Comparison of ENCODE assay signal across 8 cellular contexts in the genomic region with DNA sequence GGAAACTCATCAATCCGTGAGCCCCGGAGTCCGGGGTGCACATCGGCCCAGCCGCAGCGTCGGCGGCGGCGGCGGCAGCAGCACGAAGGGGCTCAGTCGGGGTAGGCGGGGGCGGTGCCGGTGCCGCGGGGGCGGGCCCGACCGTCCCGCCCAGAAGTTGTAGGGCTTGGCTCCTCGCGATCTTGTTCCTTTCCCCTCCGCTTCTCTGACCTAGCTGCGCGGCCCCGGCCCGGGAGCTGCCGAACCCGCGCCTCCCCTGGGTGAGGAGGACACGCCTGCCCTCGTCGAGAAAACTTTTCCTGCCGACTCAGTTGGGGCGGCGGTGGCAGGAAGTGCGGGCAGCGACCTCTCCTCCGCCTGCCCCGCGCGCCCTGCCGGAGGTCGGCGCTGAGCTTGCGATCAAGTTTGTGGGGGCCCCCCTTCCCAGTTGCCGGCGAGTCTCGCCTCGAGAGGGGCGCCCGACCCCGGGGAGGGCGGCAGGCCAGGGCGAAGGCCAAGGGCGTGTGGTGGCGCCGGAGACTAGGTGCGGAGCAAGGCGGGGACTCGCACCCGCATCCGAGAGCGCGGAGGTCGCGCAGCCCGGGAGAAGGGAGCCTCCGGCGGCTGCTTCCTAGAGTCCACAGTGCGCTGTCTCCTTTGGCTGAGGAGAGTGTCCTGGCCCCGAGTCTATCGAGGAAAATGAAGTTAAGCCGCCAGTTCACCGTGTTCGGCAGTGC. TPM values are rescaled to one million over a fixed set of nuclear protein-coding genes. Genes with fewer than 3 reads are reported as not detected.
DNase-seq lines count a peak whose midpoint lies in the region; ATAC-seq and TF ChIP-seq lines count a peak whose summit lies in the region.

A gene (plus strand): TSS at position 188 of the 716 bp plus-strand sequence. CDS start 491 bp downstream, at position 679.

- intact Hi-C loops in esophagus muscularis mucosa (cut with DNase I) = loop anchor here (10.0 kb wide), 2 partner anchors 215 to 935 kb away; no protein-coding TSS in a partner anchor

- H3K27me3 ChIP-seq in esophagus muscularis mucosa = no peaks in the 10 kb centered on the region

- no peaks in the 10 kb centered on the region for H3K27me3 Mint-ChIP-seq in naive B cell
- peaks cover 0 to 3% of the 10 kb centered on the region in 2 donors for H3K27me3 Mint-ChIP-seq in stimulated activated naive B cell treated with anti-CD40 and anti-IgM and Interleukin-4, amounts not matched to agents 10 μg/mL and 1 μg/mL and 100 μg/mL, for 72 hours

- ATAC-seq in GM19397 (IDR thresholded peaks at IDR 0.05; ENCODE audit: unreplicated experiment) (peak; percentile 59), HG03558 (IDR thresholded peaks at IDR 0.05; ENCODE audit: extremely low read depth, unreplicated experiment) (peak; percentile 24), naive B cell (ENCODE audit: low read depth in 2 of 2) (peak; percentile 67)
- peak; percentile 59 to 68 for ATAC-seq in stimulated activated naive B cell treated with anti-CD40 and anti-IgM and Interleukin-4, amounts not matched to agents 10 μg/mL and 1 μg/mL and 100 μg/mL, for 72 hours (replicated peaks)

- no peaks in the 10 kb centered on the region for H3K36me3 Mint-ChIP-seq in naive B cell
- peaks cover 11 to 21% of the 10 kb centered on the region in 2 donors for H3K36me3 Mint-ChIP-seq in stimulated activated naive B cell treated with anti-CD40 and anti-IgM and Interleukin-4, amounts not matched to agents 10 μg/mL and 1 μg/mL and 100 μg/mL, for 72 hours

- no peak for TF ChIP-seq EP300 in esophagus muscularis mucosa (IDR thresholded peaks at IDR 0.05)

- no peak for TF ChIP-seq POLR2A in esophagus muscularis mucosa (IDR thresholded peaks at IDR 0.05; ENCODE audit: low read depth)

- H3K9me3 Mint-ChIP-seq in naive B cell = peaks cover 0 to 14% (median 9%) of the 10 kb centered on the region in 7 donors
- no peaks in the 10 kb centered on the region for H3K9me3 Mint-ChIP-seq in stimulated activated naive B cell treated with anti-CD40 and anti-IgM and Interleukin-4, amounts not matched to agents 10 μg/mL and 1 μg/mL and 100 μg/mL, for 72 hours

- no peaks in the 10 kb centered on the region for H3K36me3 ChIP-seq in esophagus muscularis mucosa

- peaks cover 0 to 8% (median 2%) of the 10 kb centered on the region in 4 donors for H3K9me3 ChIP-seq in esophagus muscularis mucosa

- H3K27ac ChIP-seq in esophagus muscularis mucosa (replicated peaks in 1 of 4) = peak within 1 kb of the TSS; percentile 94 to 98 (median 97)

- H3K4me1 ChIP-seq in esophagus muscularis mucosa = peaks cover 27 to 38% (median 37%) of the 10 kb centered on the region in 4 donors

- peak; percentile 83 for DNase-seq in CD1c-positive myeloid dendritic cell (ENCODE audit: extremely low spot score)
- peak; percentile 84 for DNase-seq in OCI-M1 (lab: John Stamatoyannopoulos, UW)
- DNase-seq in activated T-cell treated with anti-CD3 and anti-CD28 coated beads, Interleukin-2, amount 50 U/mL, for 48 hours = peak; percentile 82 to 85
- DNase-seq in esophagus muscularis mucosa (ENCODE audit: extremely low spot score) = no peak
- DNase-seq in naive B cell = peak; percentile 83
- DNase-seq in stimulated activated naive B cell treated with anti-CD40 and anti-IgM and Interleukin-4, amounts not matched to agents 10 μg/mL and 1 μg/mL and 100 μg/mL, for 72 hours = peak; percentile 74

- WGBS in esophagus muscularis mucosa = 0% methylated on average over 40 of the region's 78 CpGs

- H3K4me1 Mint-ChIP-seq in naive B cell = peaks cover 34 to 48% (median 39%) of the 10 kb centered on the region in 3 donors
- H3K4me1 Mint-ChIP-seq in stimulated activated naive B cell treated with anti-CD40 and anti-IgM and Interleukin-4, amounts not matched to agents 10 μg/mL and 1 μg/mL and 100 μg/mL, for 72 hours = peaks cover 30 to 35% of the 10 kb centered on the region in 2 donors

- peak within 1 kb of the TSS; percentile 85 to 95 (median 90) for H3K4me3 ChIP-seq in esophagus muscularis mucosa

- peak within 1 kb of the TSS; percentile 76 to 98 (median 97) for H3K27ac Mint-ChIP-seq in naive B cell
- H3K27ac Mint-ChIP-seq in stimulated activated naive B cell treated with anti-CD40 and anti-IgM and Interleukin-4, amounts not matched to agents 10 μg/mL and 1 μg/mL and 100 μg/mL, for 72 hours = peak within 1 kb of the TSS; percentile 97

- peak within 1 kb of the TSS; percentile 81 to 96 (median 90) for H3K4me3 Mint-ChIP-seq in naive B cell
- H3K4me3 Mint-ChIP-seq in stimulated activated naive B cell treated with anti-CD40 and anti-IgM and Interleukin-4, amounts not matched to agents 10 μg/mL and 1 μg/mL and 100 μg/mL, for 72 hours = peak within 1 kb of the TSS; percentile 88 to 98

- TF ChIP-seq CTCF in esophagus muscularis mucosa (IDR thresholded peaks at IDR 0.05) = no peak

RNA-seq across cellular contexts. Expression of the gene that starts here (rescaled TPM):
- total RNA-seq in esophagus muscularis mucosa = 10 to 100 TPM; 22.3 to 29.5 (median 27.4) TPM
- 10 to 100 TPM in 5 of 6 donors, 1 to 10 TPM in 1; 8.4 to 20.6 (median 17.1) TPM for polyA plus RNA-seq in naive B cell (ENCODE audit: low read depth in 6 of 6)
